ENCODE assay signal across 21 cellular contexts in the genomic region with DNA sequence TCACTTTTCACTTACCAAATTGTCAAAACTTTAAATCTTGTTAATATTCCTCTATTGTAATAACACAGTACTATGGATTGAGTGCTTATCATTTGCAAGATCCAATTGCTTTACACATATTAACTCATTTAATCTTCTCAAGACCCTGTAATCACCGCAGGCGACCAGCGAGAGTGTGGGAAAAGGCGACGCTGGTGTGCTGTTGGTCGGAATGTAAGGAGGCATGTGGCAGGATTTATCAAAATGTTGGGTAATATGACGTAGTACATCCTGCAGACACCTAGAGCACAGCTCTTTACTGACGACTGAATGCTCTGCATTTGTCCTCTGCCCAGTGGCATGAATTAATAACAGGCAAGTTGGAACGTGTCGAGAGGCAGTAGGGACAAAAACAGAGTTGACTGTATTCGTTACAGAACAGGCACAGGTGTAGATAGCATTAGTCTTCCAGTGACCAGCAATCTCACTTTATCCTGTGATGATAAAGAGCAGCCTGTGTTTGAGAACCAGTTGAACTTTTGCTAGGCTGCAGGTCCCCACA.
DNase-seq lines count a peak whose midpoint lies in the region; ATAC-seq and TF ChIP-seq lines count a peak whose summit lies in the region.
"Had no signal": no experiment of that assay in that cellular context is flagged by ENCODE, and none has a peak within 500 bp of the region (broad histone marks: within the 10 kb centered on the region; RNA-seq: fewer than 3 reads in every experiment).

No MANE protein-coding gene starts in this region.

- peak overlapping the region; percentile 73 for H3K27ac Mint-ChIP-seq in T-helper 17 cell
- H3K27ac Mint-ChIP-seq in naive thymus-derived CD4-positive, alpha-beta T cell, result peak overlapping the region in 1 of 9 donors; percentile 74
- H3K27ac Mint-ChIP-seq: endodermal cell had no signal

- peaks cover 0 to 1% (median 0%) of the 10 kb centered on the region in 11 donors for H3K9me3 Mint-ChIP-seq in naive thymus-derived CD4-positive, alpha-beta T cell
- H3K9me3 Mint-ChIP-seq: endodermal cell, nephron had no signal

- H3K36me3 Mint-ChIP-seq in T-helper 17 cell (ENCODE audit: low read depth), result peaks cover 18% of the 10 kb centered on the region
- peaks cover 17 to 54% (median 27%) of the 10 kb centered on the region in 5 donors for H3K36me3 Mint-ChIP-seq in naive thymus-derived CD4-positive, alpha-beta T cell

- H3K27me3 Mint-ChIP-seq in T-helper 17 cell, result no peaks in the 10 kb centered on the region
- no peaks in the 10 kb centered on the region for H3K27me3 Mint-ChIP-seq in naive thymus-derived CD4-positive, alpha-beta T cell
- H3K27me3 Mint-ChIP-seq: progenitor cell of endocrine pancreas had no signal

- peaks cover 7 to 18% (median 12%) of the 10 kb centered on the region in 4 donors for H3K4me1 ChIP-seq in upper lobe of left lung
- H3K4me1 ChIP-seq in naive thymus-derived CD4-positive, alpha-beta T cell (ENCODE audit: control insufficient read depth in 2 of 2, insufficient read depth in 2 of 2, low read length in 2 of 2), result no peaks in the 10 kb centered on the region

- no peak for TF ChIP-seq POLR2A in upper lobe of left lung (IDR thresholded peaks at IDR 0.05)

- H3K4me3 Mint-ChIP-seq in T-helper 17 cell, result no peak overlapping the region
- no peak overlapping the region for H3K4me3 Mint-ChIP-seq in naive thymus-derived CD4-positive, alpha-beta T cell
- H3K4me3 Mint-ChIP-seq: endodermal cell had no signal

- ATAC-seq in T-helper 17 cell (no peak), GM21423 (IDR thresholded peaks at IDR 0.05; ENCODE audit: unreplicated experiment) (no peak), upper lobe of left lung (ENCODE audit: low FRiP score in 2 of 2) (no peak)
- no peak for ATAC-seq in naive thymus-derived CD4-positive, alpha-beta T cell

- CTCF ChIA-PET in naive thymus-derived CD4-positive, alpha-beta T cell (lab: Charles Lee), result interaction anchor here (0.6 kb wide), 1 partner anchor 58 kb away, joined by 3 read pairs; no protein-coding TSS in a partner anchor

- TF ChIP-seq EP300 in upper lobe of left lung (IDR thresholded peaks at IDR 0.05), result no peak

- 92 to 93% methylated on average over 11 of the region's 11 CpGs for WGBS in upper lobe of left lung, 2 donors

- H3K27me3 ChIP-seq in layer of hippocampus (ENCODE audit: control insufficient read depth, insufficient read depth, low read length), result no peaks in the 10 kb centered on the region
- H3K27me3 ChIP-seq in upper lobe of left lung, result no peaks in the 10 kb centered on the region
- H3K27me3 ChIP-seq in naive thymus-derived CD4-positive, alpha-beta T cell (ENCODE audit: control insufficient read depth in 2 of 2, insufficient read depth in 2 of 2, low read length in 2 of 2), result no peaks in the 10 kb centered on the region
- H3K27me3 ChIP-seq: testis had no signal

- H3K4me1 Mint-ChIP-seq in T-helper 17 cell, result peaks cover 27% of the 10 kb centered on the region
- H3K4me1 Mint-ChIP-seq in naive thymus-derived CD4-positive, alpha-beta T cell, result peaks cover under 1 to 68% (median 55%) of the 10 kb centered on the region in 7 donors
- H3K4me1 Mint-ChIP-seq: endodermal cell had no signal

- no peak overlapping the region for H3K4me3 ChIP-seq in upper lobe of left lung
- no peak overlapping the region for H3K4me3 ChIP-seq in naive thymus-derived CD4-positive, alpha-beta T cell (ENCODE audit: low read length)
- H3K4me3 ChIP-seq: SK-N-MC, testis had no signal

- H3K27ac ChIP-seq in layer of hippocampus (ENCODE audit: low read depth, low read length), result peak overlapping the region; percentile 98
- H3K27ac ChIP-seq in upper lobe of left lung, result no peak overlapping the region
- H3K27ac ChIP-seq in naive thymus-derived CD4-positive, alpha-beta T cell (ENCODE audit: low read depth, low read length), result no peak overlapping the region
- H3K27ac ChIP-seq: SK-N-MC, testis had no signal

- POLR2A ChIA-PET in naive thymus-derived CD4-positive, alpha-beta T cell (lab: Charles Lee), result no interaction called here

- H3K9me3 ChIP-seq in T-helper 17 cell (ENCODE audit: control insufficient read depth, low read length, poor library complexity, severe bottlenecking) (no peaks in the 10 kb centered on the region), upper lobe of left lung (no peaks in the 10 kb centered on the region)
- H3K9me3 ChIP-seq in naive thymus-derived CD4-positive, alpha-beta T cell (ENCODE audit: control insufficient read depth in 2 of 3, low read length in 3 of 3), result no peaks in the 10 kb centered on the region
- H3K9me3 ChIP-seq: Caco-2, testis had no signal

- peaks cover 0 to 8% (median 3%) of the 10 kb centered on the region in 4 donors for H3K36me3 ChIP-seq in upper lobe of left lung
- H3K36me3 ChIP-seq in naive thymus-derived CD4-positive, alpha-beta T cell (ENCODE audit: control insufficient read depth in 2 of 3, insufficient read depth in 3 of 3, low read length in 3 of 3), result peaks cover 3 to 44% (median 16%) of the 10 kb centered on the region in 3 experiments

- DNase-seq in DMS 273 (lab: John Stamatoyannopoulos, UW; ENCODE audit: unreplicated experiment) (peak; percentile 31), DMS 273 treated with DMSO at 0.1 percent for 48 hours (lab: John Stamatoyannopoulos, UW) (no peak), NCI-H146 (lab: John Stamatoyannopoulos, UW) (peak; percentile 44), T-helper 17 cell (no peak), upper lobe of left lung (no peak)
- no peak for DNase-seq in naive thymus-derived CD4-positive, alpha-beta T cell
- DNase-seq: activated CD4-positive, alpha-beta T cell treated with anti-CD3 and anti-CD28 coated beads for 1 hour; Caco-2; central memory CD4-positive, alpha-beta T cell; endodermal cell; Karpas-422; kidney glomerular epithelial cell; NCI-H1092 treated with DMSO at 0.1 percent for 48 hours; stimulated activated CD8-positive, alpha-beta memory T cell treated with anti-CD3 and anti-CD28 coated beads, Interleukin-4, amount 100 ng/mL, for 48 hours; T1000; testis had no signal

- intact Hi-C loops in naive thymus-derived CD4-positive, alpha-beta T cell (cut with micrococcal nuclease), result no loop called here

- no peak for TF ChIP-seq CTCF in upper lobe of left lung (IDR thresholded peaks at IDR 0.05)

Comparison
In these comparisons a context has a peak if more than half of its experiments do, and no peak if none do; other contexts are left out.
1. DNase-seq: peak in DMS 273 (single experiment) and NCI-H146 (single experiment); none in DMS 273 treated with DMSO at 0.1 percent for 48 hours (single experiment), T-helper 17 cell (0 of 3), upper lobe of left lung (0 of 2) and naive thymus-derived CD4-positive, alpha-beta T cell (0 of 9).